In genomic region chr6:72316675-72317380, GRCh38 we compare ENCODE assay signal across 15 cellular contexts.
"Had no signal": no experiment of that assay in that cellular context is flagged by ENCODE, and none has a peak within 500 bp of the region (broad histone marks: within the 10 kb centered on the region; RNA-seq: fewer than 3 reads in every experiment).

No MANE protein-coding gene starts in this region.

- H3K9me3 Mint-ChIP-seq: activated B cell treated with CpG ODN at 0.5 μM for 24 hours; activated CD4-positive, alpha-beta T cell treated with anti-CD3 and anti-CD28 coated beads, Interleukin-2, amount 10 ng/mL, durations not matched to agents 7 days and 5 days; activated T-helper 17 cell treated with anti-CD3 and anti-CD28 coated beads, Interleukin-2, amount 50 U/mL, for 72 hours; endodermal cell; naive B cell; T-helper 1 cell treated with Interleukin-12 subunit alpha and Interleukin-12 subunit beta and Interleukin-4 antibody, amounts not matched to agents 30 μg/mL and 1 μg/mL, for 36 hours had no signal

- H3K4me1 ChIP-seq: gastrocnemius medialis, psoas muscle, transverse colon had no signal

- H3K27ac Mint-ChIP-seq: activated B cell treated with CpG ODN at 0.5 μM for 24 hours; activated CD4-positive, alpha-beta T cell treated with anti-CD3 and anti-CD28 coated beads, Interleukin-2, amount 10 ng/mL, durations not matched to agents 7 days and 5 days; activated T-helper 17 cell treated with anti-CD3 and anti-CD28 coated beads, Interleukin-2, amount 50 U/mL, for 72 hours; endodermal cell; naive B cell; T-helper 1 cell treated with Interleukin-12 subunit alpha and Interleukin-12 subunit beta and Interleukin-4 antibody, amounts not matched to agents 30 μg/mL and 1 μg/mL, for 36 hours had no signal

- H3K27ac ChIP-seq: dorsolateral prefrontal cortex, gastrocnemius medialis, psoas muscle, transverse colon had no signal

- H3K4me3 Mint-ChIP-seq: activated B cell treated with CpG ODN at 0.5 μM for 24 hours; activated CD4-positive, alpha-beta T cell treated with anti-CD3 and anti-CD28 coated beads, Interleukin-2, amount 10 ng/mL, durations not matched to agents 7 days and 5 days; activated T-helper 17 cell treated with anti-CD3 and anti-CD28 coated beads, Interleukin-2, amount 50 U/mL, for 72 hours; endodermal cell; naive B cell; T-helper 1 cell treated with Interleukin-12 subunit alpha and Interleukin-12 subunit beta and Interleukin-4 antibody, amounts not matched to agents 30 μg/mL and 1 μg/mL, for 36 hours had no signal

- H3K4me1 Mint-ChIP-seq: activated B cell treated with CpG ODN at 0.5 μM for 24 hours; activated CD4-positive, alpha-beta T cell treated with anti-CD3 and anti-CD28 coated beads, Interleukin-2, amount 10 ng/mL, durations not matched to agents 7 days and 5 days; activated T-helper 17 cell treated with anti-CD3 and anti-CD28 coated beads, Interleukin-2, amount 50 U/mL, for 72 hours; naive B cell had no signal

- H3K4me3 ChIP-seq: dorsolateral prefrontal cortex, gastrocnemius medialis, psoas muscle, transverse colon had no signal

- ATAC-seq: activated T-helper 17 cell treated with anti-CD3 and anti-CD28 coated beads, Interleukin-2, amount 50 U/mL, for 72 hours; gastrocnemius medialis; left colon; psoas muscle had no signal

- H3K27me3 ChIP-seq: dorsolateral prefrontal cortex, gastrocnemius medialis, transverse colon had no signal

- H3K36me3 Mint-ChIP-seq: naive B cell had no signal

- H3K36me3 ChIP-seq: gastrocnemius medialis, transverse colon had no signal

- DNase-seq: activated B cell treated with CpG ODN at 0.5 μM for 24 hours; activated CD4-positive, alpha-beta T cell treated with anti-CD3 and anti-CD28 coated beads, Interleukin-2, amount 10 ng/mL, durations not matched to agents 7 days and 5 days; activated naive CD4-positive, alpha-beta T cell treated with Interleukin-2 at 50 U/mL for 16 hours; endodermal cell; gastrocnemius medialis; left colon; naive B cell; nucleus accumbens; stimulated activated CD4-positive, alpha-beta T cell treated with anti-CD3 and anti-CD28 coated beads, Interleukin-12 subunit alpha, Interleukin-12 subunit beta, amount 100 ng/mL, for 4 hours; stimulated activated CD4-positive, alpha-beta T cell treated with anti-CD3 and anti-CD28 coated beads, Interleukin-2, amount 100 ng/mL, for 24 hours; transverse colon had no signal
